In the genomic region with DNA sequence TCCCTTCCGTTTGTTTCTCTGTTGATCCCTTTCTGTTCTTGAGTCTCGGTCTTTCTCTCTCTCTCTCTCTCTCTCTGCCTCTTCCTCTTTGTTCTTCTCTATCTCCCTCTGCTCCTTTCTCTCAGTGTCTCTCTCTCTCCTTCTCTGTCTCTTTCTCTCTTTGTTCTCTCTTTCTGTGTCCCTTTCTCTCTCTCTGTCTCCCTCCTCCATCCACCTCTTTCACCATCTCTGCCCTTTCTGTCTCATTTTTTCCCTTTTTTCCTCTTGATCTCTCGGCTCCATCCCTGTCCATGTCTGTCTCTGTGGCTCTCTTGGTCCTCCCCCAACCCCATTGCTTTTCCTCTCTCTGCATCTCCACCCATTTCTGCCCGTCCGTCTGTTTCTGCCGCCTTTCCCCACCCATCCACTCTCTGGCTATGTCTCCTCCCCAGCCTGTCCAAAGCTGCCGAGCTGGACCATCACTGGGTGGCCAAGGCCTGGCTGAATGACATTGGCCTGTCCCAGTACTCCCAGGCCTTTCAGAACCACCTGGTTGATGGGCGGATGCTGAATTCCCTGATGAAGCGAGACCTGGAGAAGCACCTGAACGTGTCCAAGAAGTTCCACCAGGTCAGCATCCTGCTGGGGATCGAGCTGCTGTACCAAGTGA, we compare ENCODE assay signal across 12 cellular contexts. TPM values are rescaled to one million over a fixed set of nuclear protein-coding genes. Genes with fewer than 3 reads are reported as not detected.
"Had no signal": no experiment of that assay in that cellular context is flagged by ENCODE, and none has a peak within 500 bp of the region (broad histone marks: within the 10 kb centered on the region; RNA-seq: fewer than 3 reads in every experiment).

No MANE protein-coding gene starts in this region.

- H3K36me3 ChIP-seq: esophagus squamous epithelium, heart right ventricle, pancreas, thyroid gland had no signal

- H3K27me3 ChIP-seq: pancreas, thyroid gland had no signal

- H3K4me3 Mint-ChIP-seq: activated CD4-positive, alpha-beta T cell treated with anti-CD3 and anti-CD28 coated beads, Interleukin-2, amount 10 ng/mL, durations not matched to agents 7 days and 5 days; stimulated activated memory B cell treated with anti-CD40 and anti-IgM and Interleukin-4, amounts not matched to agents 10 μg/mL and 1 μg/mL and 100 μg/mL, for 72 hours had no signal

- H3K27ac Mint-ChIP-seq: activated CD4-positive, alpha-beta T cell treated with anti-CD3 and anti-CD28 coated beads, Interleukin-2, amount 10 ng/mL, durations not matched to agents 7 days and 5 days; activated T-cell treated with anti-CD3 and anti-CD28 coated beads, Interleukin-2, amount 50 U/mL, for 72 hours; stimulated activated memory B cell treated with anti-CD40 and anti-IgM and Interleukin-4, amounts not matched to agents 10 μg/mL and 1 μg/mL and 100 μg/mL, for 72 hours had no signal

- FAIRE-seq: endothelial cell of umbilical vein, pancreas had no signal

- H3K4me3 ChIP-seq: esophagus squamous epithelium, heart right ventricle, pancreas, thyroid gland had no signal

- DNase-seq: activated gamma-delta T cell, esophagus squamous epithelium, T-helper 9 cell had no signal

- H3K9me3 Mint-ChIP-seq: activated naive CD4-positive, alpha-beta T cell treated with anti-CD3 and anti-CD28 coated beads, Interleukin-2, amount 50 U/mL, for 24 hours; activated T-cell treated with anti-CD3 and anti-CD28 coated beads, Interleukin-2, amount 50 U/mL, for 72 hours; stimulated activated memory B cell treated with anti-CD40 and anti-IgM and Interleukin-4, amounts not matched to agents 10 μg/mL and 1 μg/mL and 100 μg/mL, for 72 hours had no signal

- H3K9me3 ChIP-seq: pancreas, thyroid gland had no signal

- H3K36me3 Mint-ChIP-seq: activated naive CD4-positive, alpha-beta T cell treated with anti-CD3 and anti-CD28 coated beads, Interleukin-2, amount 50 U/mL, for 24 hours; stimulated activated memory B cell treated with anti-CD40 and anti-IgM and Interleukin-4, amounts not matched to agents 10 μg/mL and 1 μg/mL and 100 μg/mL, for 72 hours had no signal

- H3K4me1 ChIP-seq: heart right ventricle, thyroid gland had no signal

- H3K27ac ChIP-seq: esophagus squamous epithelium, heart right ventricle, pancreas, thyroid gland had no signal

RNA-seq across cellular contexts. Expression of a gene that starts 52.3 kb away (rescaled TPM):
- total RNA-seq: activated CD4-positive, alpha-beta T cell treated with anti-CD3 and anti-CD28 coated beads, Interleukin-2, amount 10 ng/mL, durations not matched to agents 7 days and 5 days; activated CD8-positive, alpha-beta memory T cell treated with anti-CD3 and anti-CD28 coated beads for 36 hours; activated T-cell treated with anti-CD3 and anti-CD28 coated beads, Interleukin-2, amount 50 U/mL, for 72 hours had no signal
